ENCODE assay signal across 7 cellular contexts in genomic region chr1:29793653-29794348, GRCh38.
"Had no signal": no experiment of that assay in that cellular context is flagged by ENCODE, and none has a peak within 500 bp of the region (broad histone marks: within the 10 kb centered on the region; RNA-seq: fewer than 3 reads in every experiment).

No MANE protein-coding gene starts in this region.

- H3K4me1 ChIP-seq: gastrocnemius medialis, left ventricle myocardium inferior, neural progenitor cell, tibial nerve, uterus had no signal

- H3K36me3 ChIP-seq: gastrocnemius medialis, left ventricle myocardium inferior, neural progenitor cell, tibial nerve, uterus had no signal

- H3K4me3 ChIP-seq: gastrocnemius medialis, left ventricle myocardium inferior, neural progenitor cell, skin epidermis, tibial nerve, uterus had no signal

- H3K27me3 ChIP-seq: gastrocnemius medialis, neural progenitor cell, tibial nerve, uterus had no signal

- H3K27ac ChIP-seq: gastrocnemius medialis, left ventricle myocardium inferior, neural progenitor cell, skin epidermis, tibial nerve, uterus had no signal

- DNase-seq: cortex of kidney had no signal

- H3K4me2 ChIP-seq: neural progenitor cell had no signal

- H3K9ac ChIP-seq: neural progenitor cell had no signal

- H3K9me3 ChIP-seq: gastrocnemius medialis, uterus had no signal
